ENCODE assay signal across 1 cellular context in the genomic region with DNA sequence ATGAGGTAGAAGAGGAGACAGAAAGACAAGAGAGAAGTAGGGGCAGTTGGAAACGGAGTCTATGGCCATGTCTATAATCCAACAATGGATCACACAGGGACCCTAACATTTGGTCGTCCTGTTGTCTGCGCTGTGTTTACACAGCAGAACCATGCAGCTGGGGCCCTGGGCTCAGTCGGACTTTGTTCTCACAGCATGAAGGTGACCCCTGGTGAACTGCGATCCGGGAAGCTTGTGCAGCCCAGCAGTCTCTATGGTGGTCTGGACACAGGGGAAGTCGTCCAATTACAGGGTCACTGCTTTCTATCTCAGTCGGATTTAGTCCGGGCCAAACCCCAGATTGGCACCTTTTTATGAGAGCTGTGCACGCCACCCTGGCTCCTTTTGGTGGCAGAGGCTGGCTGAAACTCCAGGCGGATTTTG.
TF ChIP-seq lines count a peak whose summit lies in the region.

No MANE protein-coding gene starts in this region.

TF ChIP-seq in HepG2, 621 proteins besides CTCF, POLR2A, EP300 and RAD21 (continued from another document and continues in another):
- TF ChIP-seq PCBP2 (optimal IDR thresholded peaks at IDR 0.05; ENCODE audit: low read depth, low read length, poor library complexity, severe bottlenecking) (no peak), MYC (CRISPR knock-in tag; IDR thresholded peaks at IDR 0.05; ENCODE audit: borderline replicate concordance) (peak; percentile 93), BORCS8-MEF2B (CRISPR knock-in tag; IDR thresholded peaks at IDR 0.05) (peak; percentile 96), ZNF773 (CRISPR knock-in tag; IDR thresholded peaks at IDR 0.05; ENCODE audit: borderline replicate concordance) (peak; percentile 21; the same call in 1 of the 2 replicates), ZSCAN5A (CRISPR knock-in tag; IDR thresholded peaks at IDR 0.05; ENCODE audit: borderline replicate concordance) (peak; percentile 95), NR1H2 (CRISPR knock-in tag; IDR thresholded peaks at IDR 0.05; ENCODE audit: borderline replicate concordance, low read depth) (peak; percentile 99), SRY (CRISPR knock-in tag; IDR thresholded peaks at IDR 0.05) (0 out of 2 replicates have a peak, but pooled peaks have one; percentile 36), KAT8 (CRISPR knock-in tag; IDR thresholded peaks at IDR 0.05) (peak; percentile 87), TAF1 (CRISPR knock-in tag; IDR thresholded peaks at IDR 0.05) (peak; percentile 47), ZBTB42 (CRISPR knock-in tag; IDR thresholded peaks at IDR 0.05) (0 out of 2 replicates have a peak, but pooled peaks have one; percentile 56), HIVEP1 (CRISPR knock-in tag; IDR thresholded peaks at IDR 0.05) (no peak; the same call in none of the 2 replicates), CEBPZ (IDR thresholded peaks at IDR 0.05; ENCODE audit: low read length) (no peak), ZNF383 (CRISPR knock-in tag; IDR thresholded peaks at IDR 0.05; ENCODE audit: borderline replicate concordance) (no peak), FOSL1 (CRISPR knock-in tag; IDR thresholded peaks at IDR 0.05; ENCODE audit: borderline replicate concordance) (peak; percentile 34; the same call in 1 of the 2 replicates), MAFK (conservative IDR thresholded peaks at IDR 0.05 in 1 of 2, IDR thresholded peaks at IDR 0.05 in 1 of 2; ENCODE audit: low read length in 2 of 2) (no peak), KDM4B (CRISPR knock-in tag; IDR thresholded peaks at IDR 0.05) (peak; percentile 99), TRAFD1 (CRISPR knock-in tag; IDR thresholded peaks at IDR 0.05; ENCODE audit: borderline replicate concordance) (no peak), ZNF256 (CRISPR knock-in tag; conservative IDR thresholded peaks at IDR 0.05) (0 out of 2 replicates have a peak, but pooled peaks have one; percentile 72), AGO2 (optimal IDR thresholded peaks at IDR 0.05; ENCODE audit: low read depth, low read length) (peak; percentile 71), CEBPG (CRISPR knock-in tag; IDR thresholded peaks at IDR 0.05) (peak; percentile 73), MED13 (CRISPR knock-in tag; IDR thresholded peaks at IDR 0.05) (peak; percentile 89; the same call in 1 of the 2 replicates), GABPA (IDR thresholded peaks at IDR 0.05; ENCODE audit: low read depth, low read length) (no peak), GABPA (CRISPR knock-in tag; IDR thresholded peaks at IDR 0.05; ENCODE audit: low read depth) (peak; percentile 66), HDAC6 (IDR thresholded peaks at IDR 0.05; ENCODE audit: low read depth, low read length) (no peak), DDIT3 (CRISPR knock-in tag; IDR thresholded peaks at IDR 0.05) (no peak), PAWR (CRISPR knock-in tag; IDR thresholded peaks at IDR 0.05; ENCODE audit: borderline replicate concordance) (no peak), ZSCAN29 (CRISPR knock-in tag; conservative IDR thresholded peaks at IDR 0.05) (peak; percentile 40; the same call in 1 of the 2 replicates), ZNF577 (CRISPR knock-in tag; IDR thresholded peaks at IDR 0.05; ENCODE audit: borderline replicate concordance, low read depth) (no peak), ZNF235 (CRISPR knock-in tag; IDR thresholded peaks at IDR 0.05; ENCODE audit: borderline replicate concordance) (no peak), SOX5 (CRISPR knock-in tag; IDR thresholded peaks at IDR 0.05; ENCODE audit: borderline replicate concordance) (peak; percentile 98), SMC3 (IDR thresholded peaks at IDR 0.05; ENCODE audit: low read length) (no peak), TAF15 (IDR thresholded peaks at IDR 0.05; ENCODE audit: low read depth, low read length, poor library complexity, severe bottlenecking) (no peak), CBX5 (CRISPR knock-in tag; IDR thresholded peaks at IDR 0.05; ENCODE audit: borderline replicate concordance) (peak; percentile 99), ZNF12 (CRISPR knock-in tag; IDR thresholded peaks at IDR 0.05) (peak; percentile 77; the same call in 1 of the 2 replicates), ISL2 (CRISPR knock-in tag; IDR thresholded peaks at IDR 0.05) (peak; percentile 93), RBAK (CRISPR knock-in tag; IDR thresholded peaks at IDR 0.05) (no peak; the same call in 1 of the 2 replicates), NFYB (CRISPR knock-in tag; IDR thresholded peaks at IDR 0.05) (peak; percentile 33; the same call in 1 of the 2 replicates), THAP7 (CRISPR knock-in tag; IDR thresholded peaks at IDR 0.05) (peak; percentile 95), ZNF496 (CRISPR knock-in tag; IDR thresholded peaks at IDR 0.05; ENCODE audit: insufficient replicate concordance) (no peak)
- TF ChIP-seq, protein P1, sequence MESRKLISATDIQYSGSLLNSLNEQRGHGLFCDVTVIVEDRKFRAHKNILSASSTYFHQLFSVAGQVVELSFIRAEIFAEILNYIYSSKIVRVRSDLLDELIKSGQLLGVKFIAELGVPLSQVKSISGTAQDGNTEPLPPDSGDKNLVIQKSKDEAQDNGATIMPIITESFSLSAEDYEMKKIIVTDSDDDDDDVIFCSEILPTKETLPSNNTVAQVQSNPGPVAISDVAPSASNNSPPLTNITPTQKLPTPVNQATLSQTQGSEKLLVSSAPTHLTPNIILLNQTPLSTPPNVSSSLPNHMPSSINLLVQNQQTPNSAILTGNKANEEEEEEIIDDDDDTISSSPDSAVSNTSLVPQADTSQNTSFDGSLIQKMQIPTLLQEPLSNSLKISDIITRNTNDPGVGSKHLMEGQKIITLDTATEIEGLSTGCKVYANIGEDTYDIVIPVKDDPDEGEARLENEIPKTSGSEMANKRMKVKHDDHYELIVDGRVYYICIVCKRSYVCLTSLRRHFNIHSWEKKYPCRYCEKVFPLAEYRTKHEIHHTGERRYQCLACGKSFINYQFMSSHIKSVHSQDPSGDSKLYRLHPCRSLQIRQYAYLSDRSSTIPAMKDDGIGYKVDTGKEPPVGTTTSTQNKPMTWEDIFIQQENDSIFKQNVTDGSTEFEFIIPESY (CRISPR knock-in tag; IDR thresholded peaks at IDR 0.05): peak; percentile 86
- TF ChIP-seq, protein P2, sequence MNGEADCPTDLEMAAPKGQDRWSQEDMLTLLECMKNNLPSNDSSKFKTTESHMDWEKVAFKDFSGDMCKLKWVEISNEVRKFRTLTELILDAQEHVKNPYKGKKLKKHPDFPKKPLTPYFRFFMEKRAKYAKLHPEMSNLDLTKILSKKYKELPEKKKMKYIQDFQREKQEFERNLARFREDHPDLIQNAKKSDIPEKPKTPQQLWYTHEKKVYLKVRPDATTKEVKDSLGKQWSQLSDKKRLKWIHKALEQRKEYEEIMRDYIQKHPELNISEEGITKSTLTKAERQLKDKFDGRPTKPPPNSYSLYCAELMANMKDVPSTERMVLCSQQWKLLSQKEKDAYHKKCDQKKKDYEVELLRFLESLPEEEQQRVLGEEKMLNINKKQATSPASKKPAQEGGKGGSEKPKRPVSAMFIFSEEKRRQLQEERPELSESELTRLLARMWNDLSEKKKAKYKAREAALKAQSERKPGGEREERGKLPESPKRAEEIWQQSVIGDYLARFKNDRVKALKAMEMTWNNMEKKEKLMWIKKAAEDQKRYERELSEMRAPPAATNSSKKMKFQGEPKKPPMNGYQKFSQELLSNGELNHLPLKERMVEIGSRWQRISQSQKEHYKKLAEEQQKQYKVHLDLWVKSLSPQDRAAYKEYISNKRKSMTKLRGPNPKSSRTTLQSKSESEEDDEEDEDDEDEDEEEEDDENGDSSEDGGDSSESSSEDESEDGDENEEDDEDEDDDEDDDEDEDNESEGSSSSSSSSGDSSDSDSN (CRISPR knock-in tag; IDR thresholded peaks at IDR 0.05): peak; percentile 58; the same call in 1 of the 2 replicates
- TF ChIP-seq, protein P3, sequence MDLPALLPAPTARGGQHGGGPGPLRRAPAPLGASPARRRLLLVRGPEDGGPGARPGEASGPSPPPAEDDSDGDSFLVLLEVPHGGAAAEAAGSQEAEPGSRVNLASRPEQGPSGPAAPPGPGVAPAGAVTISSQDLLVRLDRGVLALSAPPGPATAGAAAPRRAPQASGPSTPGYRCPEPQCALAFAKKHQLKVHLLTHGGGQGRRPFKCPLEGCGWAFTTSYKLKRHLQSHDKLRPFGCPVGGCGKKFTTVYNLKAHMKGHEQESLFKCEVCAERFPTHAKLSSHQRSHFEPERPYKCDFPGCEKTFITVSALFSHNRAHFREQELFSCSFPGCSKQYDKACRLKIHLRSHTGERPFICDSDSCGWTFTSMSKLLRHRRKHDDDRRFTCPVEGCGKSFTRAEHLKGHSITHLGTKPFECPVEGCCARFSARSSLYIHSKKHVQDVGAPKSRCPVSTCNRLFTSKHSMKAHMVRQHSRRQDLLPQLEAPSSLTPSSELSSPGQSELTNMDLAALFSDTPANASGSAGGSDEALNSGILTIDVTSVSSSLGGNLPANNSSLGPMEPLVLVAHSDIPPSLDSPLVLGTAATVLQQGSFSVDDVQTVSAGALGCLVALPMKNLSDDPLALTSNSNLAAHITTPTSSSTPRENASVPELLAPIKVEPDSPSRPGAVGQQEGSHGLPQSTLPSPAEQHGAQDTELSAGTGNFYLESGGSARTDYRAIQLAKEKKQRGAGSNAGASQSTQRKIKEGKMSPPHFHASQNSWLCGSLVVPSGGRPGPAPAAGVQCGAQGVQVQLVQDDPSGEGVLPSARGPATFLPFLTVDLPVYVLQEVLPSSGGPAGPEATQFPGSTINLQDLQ (CRISPR knock-in tag; IDR thresholded peaks at IDR 0.05): no peak; the same call in 1 of the 2 replicates
- TF ChIP-seq, protein P4, sequence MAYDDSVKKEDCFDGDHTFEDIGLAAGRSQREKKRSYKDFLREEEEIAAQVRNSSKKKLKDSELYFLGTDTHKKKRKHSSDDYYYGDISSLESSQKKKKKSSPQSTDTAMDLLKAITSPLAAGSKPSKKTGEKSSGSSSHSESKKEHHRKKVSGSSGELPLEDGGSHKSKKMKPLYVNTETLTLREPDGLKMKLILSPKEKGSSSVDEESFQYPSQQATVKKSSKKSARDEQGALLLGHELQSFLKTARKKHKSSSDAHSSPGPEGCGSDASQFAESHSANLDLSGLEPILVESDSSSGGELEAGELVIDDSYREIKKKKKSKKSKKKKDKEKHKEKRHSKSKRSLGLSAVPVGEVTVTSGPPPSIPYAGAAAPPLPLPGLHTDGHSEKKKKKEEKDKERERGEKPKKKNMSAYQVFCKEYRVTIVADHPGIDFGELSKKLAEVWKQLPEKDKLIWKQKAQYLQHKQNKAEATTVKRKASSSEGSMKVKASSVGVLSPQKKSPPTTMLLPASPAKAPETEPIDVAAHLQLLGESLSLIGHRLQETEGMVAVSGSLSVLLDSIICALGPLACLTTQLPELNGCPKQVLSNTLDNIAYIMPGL (CRISPR knock-in tag; IDR thresholded peaks at IDR 0.05; ENCODE audit: borderline replicate concordance in 1 of 2, low read depth in 1 of 2): peak; percentile 71 to 88; a peak in 3 of 4 replicates
